8 cellular contexts compared by ENCODE assay signal in the genomic region with DNA sequence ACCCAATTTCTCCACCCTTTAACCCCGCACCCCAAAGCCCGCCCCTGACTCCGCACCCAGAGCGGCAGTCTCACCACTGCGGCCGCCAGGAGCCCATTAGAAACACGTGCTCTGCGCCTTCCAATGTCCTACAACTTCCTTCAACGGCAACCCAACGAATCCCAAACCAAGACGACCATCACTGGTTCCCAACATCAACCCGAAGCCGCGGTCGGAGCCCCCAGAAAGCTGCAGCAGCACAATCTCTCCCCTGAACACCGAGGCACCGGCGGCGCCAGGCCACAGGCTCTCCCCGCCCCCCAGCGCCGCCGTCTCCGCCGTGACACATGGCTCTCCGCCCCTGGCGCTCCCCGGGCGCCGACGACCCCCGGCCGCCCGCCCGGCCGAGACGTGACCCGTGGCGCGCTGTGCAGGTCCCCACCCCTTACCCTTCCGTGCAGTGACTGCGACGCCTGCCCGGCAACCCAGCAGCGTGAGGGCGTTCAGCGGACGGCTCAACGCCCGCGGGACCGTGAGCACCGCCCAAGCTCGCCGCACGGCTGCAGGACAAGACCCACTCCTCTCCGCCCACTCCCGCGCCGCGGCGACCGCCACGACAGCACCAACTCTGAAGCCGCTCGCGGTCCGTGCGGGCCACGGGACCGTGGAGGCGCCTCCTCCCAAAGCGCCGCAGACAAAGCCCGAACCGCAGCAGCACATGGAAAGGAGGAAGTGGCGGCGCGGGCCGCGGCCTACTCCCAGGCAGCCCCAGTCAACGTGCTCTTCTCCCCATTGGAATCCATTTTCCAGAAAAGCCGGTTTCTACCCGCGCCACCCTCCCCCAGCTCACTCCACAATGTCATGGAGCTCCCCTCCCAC. TPM values are rescaled to one million over a fixed set of nuclear protein-coding genes. Genes with fewer than 3 reads are reported as not detected.
DNase-seq lines count a peak whose midpoint lies in the region; ATAC-seq, FAIRE-seq and TF ChIP-seq lines count a peak whose summit lies in the region.

No MANE protein-coding gene starts in this region.

- intact Hi-C loops in activated B cell treated with CpG ODN at 0.5 μM for 24 hours (cut with micrococcal nuclease) = loop anchor here (1.0 to 10.0 kb wide), 3 partner anchors 29 to 283 kb away; a partner anchor contains a TSS

- FAIRE-seq in bronchial epithelial cell (lab: Jason Lieb, UNC) = no peak

- ATAC-seq in activated B cell treated with CpG ODN at 0.5 μM for 24 hours (ENCODE audit: low read depth) (peak; percentile 1), HG02970 (IDR thresholded peaks at IDR 0.05; ENCODE audit: low FRiP score, unreplicated experiment) (no peak), GM18909 (IDR thresholded peaks at IDR 0.05; ENCODE audit: poor library complexity, unreplicated experiment) (no peak)

- H3K36me3 ChIP-seq in bronchial epithelial cell (ENCODE audit: control insufficient read depth, insufficient read depth, low read length) = peaks cover 4% of the 10 kb centered on the region

- DNase-seq in ELR (ENCODE audit: low read depth) (peak; percentile 65), NAMALWA (ENCODE audit: low spot score) (peak; percentile 80), activated B cell treated with CpG ODN at 0.5 μM for 24 hours (peak; percentile 61), bronchial epithelial cell (ENCODE audit: low read depth) (peak; percentile 28), islet precursor cell (peak; percentile 70)
- peak; percentile 23 to 42 (median 28) for DNase-seq in stimulated activated CD4-positive, alpha-beta T cell treated with anti-CD3 and anti-CD28 coated beads, Interleukin-12 subunit alpha, Interleukin-12 subunit beta, amount 100 ng/mL, for 48 hours (ENCODE audit: low read depth in 2 of 3, low spot score in 1 of 3)

- peak overlapping the region; percentile 99 for H3K27ac Mint-ChIP-seq in activated B cell treated with CpG ODN at 0.5 μM for 24 hours

- peaks cover 54% of the 10 kb centered on the region for H3K4me1 Mint-ChIP-seq in activated B cell treated with CpG ODN at 0.5 μM for 24 hours

- H3K27me3 ChIP-seq in bronchial epithelial cell (ENCODE audit: control insufficient read depth, insufficient read depth, low read length) = no peaks in the 10 kb centered on the region

- H3K9me3 Mint-ChIP-seq in activated B cell treated with CpG ODN at 0.5 μM for 24 hours = no peaks in the 10 kb centered on the region

- H3K27me3 Mint-ChIP-seq in activated B cell treated with CpG ODN at 0.5 μM for 24 hours = no peaks in the 10 kb centered on the region

- TF ChIP-seq CTCF in activated B cell treated with CpG ODN at 0.5 μM for 24 hours (IDR thresholded peaks at IDR 0.05) (no peak), bronchial epithelial cell (IDR thresholded peaks at IDR 0.05; ENCODE audit: insufficient read depth, low read length, severe bottlenecking) (no peak)

- H3K36me3 Mint-ChIP-seq in activated B cell treated with CpG ODN at 0.5 μM for 24 hours (ENCODE audit: low read depth) = peaks cover 55% of the 10 kb centered on the region

- peak overlapping the region; percentile 84 for H3K4me3 ChIP-seq in bronchial epithelial cell (ENCODE audit: low read depth, low read length)

- POLR2A ChIA-PET in activated B cell treated with CpG ODN at 0.5 μM for 24 hours (lab: Charles Lee) = interaction anchor here (0.8 to 9.6 kb wide), 19 partner anchors 10 to 1783 kb away, joined by 3 to 845 read pairs (median 4); a partner anchor contains a TSS

- CTCF ChIA-PET in activated B cell treated with CpG ODN at 0.5 μM for 24 hours (lab: Charles Lee) = interaction anchor here (4.9 kb wide), 1 partner anchor 35 kb away, joined by 32 read pairs; no protein-coding TSS in a partner anchor

- H3K4me3 Mint-ChIP-seq in activated B cell treated with CpG ODN at 0.5 μM for 24 hours = peak overlapping the region; percentile 98

RNA-seq across cellular contexts. Expression of a gene that starts 0.5 kb away (rescaled TPM):
- total RNA-seq in activated B cell treated with CpG ODN at 0.5 μM for 24 hours = 119 and 122 TPM in 2 replicates
- total RNA-seq in bronchial epithelial cell = 48.8 and 66.6 TPM in 2 replicates

RNA-seq across cellular contexts. Expression of a gene that starts 48.5 kb away (rescaled TPM):
- total RNA-seq in activated B cell treated with CpG ODN at 0.5 μM for 24 hours (61.6 and 70.8 TPM in 2 replicates), bronchial epithelial cell (99.6 and 119 TPM in 2 replicates)

Comparison
In these comparisons a context has a peak if more than half of its experiments do, and no peak if none do; other contexts are left out.
1. DNase-seq: peak in every context shown above with its lines; median percentile 80 in NAMALWA; 70 in islet precursor cell; 65 in ELR; 61 in activated B cell treated with CpG ODN at 0.5 μM for 24 hours; 28 in bronchial epithelial cell; 28 in stimulated activated CD4-positive, alpha-beta T cell treated with anti-CD3 and anti-CD28 coated beads, Interleukin-12 subunit alpha, Interleukin-12 subunit beta, amount 100 ng/mL, for 48 hours.